In the genomic region with DNA sequence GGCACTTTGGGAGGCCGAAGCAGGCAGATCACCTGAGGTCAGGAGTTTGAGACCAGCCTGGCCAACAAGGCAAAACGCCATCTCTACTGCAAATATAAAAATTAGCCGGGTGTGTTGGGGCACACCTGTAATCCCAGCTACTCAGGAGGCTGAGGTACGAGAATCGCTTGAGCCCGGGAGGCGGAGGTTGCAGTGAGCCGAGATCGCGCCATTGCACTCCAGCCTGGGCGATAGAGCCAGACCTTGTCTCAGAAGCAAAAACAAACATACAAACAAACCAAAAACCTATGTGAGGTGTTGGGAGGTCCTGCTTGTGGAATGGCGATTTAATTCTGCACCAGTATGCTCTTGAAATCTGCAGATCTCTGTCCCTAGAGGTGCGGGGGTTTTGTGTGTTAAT, we compare ENCODE assay signal across 1 cellular context.
A peak's percentile ranks its signal among the peaks of the same experiment; 100 is the strongest.
TF ChIP-seq lines count a peak whose summit lies in the region.

No MANE protein-coding gene starts in this region.

TF ChIP-seq in HEK293, 187 proteins besides CTCF, POLR2A, EP300 and RAD21:
- TF ChIP-seq, protein P1, sequence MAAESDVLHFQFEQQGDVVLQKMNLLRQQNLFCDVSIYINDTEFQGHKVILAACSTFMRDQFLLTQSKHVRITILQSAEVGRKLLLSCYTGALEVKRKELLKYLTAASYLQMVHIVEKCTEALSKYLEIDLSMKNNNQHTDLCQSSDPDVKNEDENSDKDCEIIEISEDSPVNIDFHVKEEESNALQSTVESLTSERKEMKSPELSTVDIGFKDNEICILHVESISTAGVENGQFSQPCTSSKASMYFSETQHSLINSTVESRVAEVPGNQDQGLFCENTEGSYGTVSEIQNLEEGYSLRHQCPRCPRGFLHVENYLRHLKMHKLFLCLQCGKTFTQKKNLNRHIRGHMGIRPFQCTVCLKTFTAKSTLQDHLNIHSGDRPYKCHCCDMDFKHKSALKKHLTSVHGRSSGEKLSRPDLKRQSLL (tag by site-specific recombination; IDR thresholded peaks at IDR 0.05): peak; percentile 71; the same call in 1 of the 2 replicates
